Comparison of ENCODE assay signal across 11 cellular contexts in the genomic region with DNA sequence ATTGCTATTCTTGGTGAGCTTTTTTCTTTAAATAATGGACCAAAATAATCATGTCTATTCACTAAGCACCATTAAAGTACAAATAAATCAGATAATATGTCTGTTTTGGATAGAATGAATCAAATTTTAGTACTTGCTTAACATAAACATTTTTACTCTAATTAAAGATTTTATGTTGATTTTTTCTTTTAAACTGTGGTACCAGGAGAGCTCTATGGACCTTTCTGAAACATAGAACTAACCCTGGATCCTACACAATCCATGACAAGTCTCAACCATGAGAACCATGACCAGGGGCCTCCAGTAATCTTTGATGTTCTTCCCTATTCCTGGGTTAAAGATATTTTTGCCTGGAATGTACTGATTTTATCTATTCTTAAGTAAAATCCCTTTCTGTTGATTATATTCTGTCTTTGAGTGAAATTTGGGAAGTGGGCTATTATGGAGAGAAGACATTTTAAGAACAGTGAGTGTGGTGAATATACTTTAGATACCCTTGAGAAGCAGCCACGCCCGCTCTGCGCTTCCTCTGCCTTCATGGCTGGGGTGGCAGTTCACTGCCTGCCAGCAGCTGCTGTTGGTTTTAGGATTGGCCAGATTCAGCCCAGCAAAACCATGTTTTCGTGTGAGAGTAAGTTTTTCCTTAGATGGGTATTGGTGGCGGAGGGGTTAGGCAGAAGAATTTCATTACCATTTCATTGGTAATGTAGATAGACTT. TPM values are rescaled to one million over a fixed set of nuclear protein-coding genes. Genes with fewer than 3 reads are reported as not detected.
"Had no signal": no experiment of that assay in that cellular context is flagged by ENCODE, and none has a peak within 500 bp of the region (broad histone marks: within the 10 kb centered on the region; RNA-seq: fewer than 3 reads in every experiment).

No MANE protein-coding gene starts in this region.

- H3K4me3 ChIP-seq: cardiac muscle cell, esophagus squamous epithelium, testis had no signal

- H3K27ac ChIP-seq: cardiac muscle cell, esophagus squamous epithelium, testis had no signal

- H3K27me3 ChIP-seq: cardiac muscle cell, esophagus squamous epithelium, testis had no signal

- DNase-seq: activated naive CD8-positive, alpha-beta T cell treated with anti-CD3 and anti-CD28 coated beads, Interleukin-2, amount 10 ng/mL, durations not matched to agents 7 days and 5 days; esophagus squamous epithelium had no signal

- H3K4me3 Mint-ChIP-seq: activated CD8-positive, alpha-beta memory T cell treated with anti-CD3 and anti-CD28 coated beads, Interleukin-2, amount 10 ng/mL, durations not matched to agents 7 days and 5 days; activated naive CD8-positive, alpha-beta T cell treated with anti-CD3 and anti-CD28 coated beads, Interleukin-2, amount 10 ng/mL, durations not matched to agents 7 days and 5 days; activated T-cell treated with anti-CD3 and anti-CD28 coated beads, Interleukin-2, amount 50 U/mL, for 24 hours; naive thymus-derived CD8-positive, alpha-beta T cell; stimulated activated naive CD8-positive, alpha-beta T cell treated with anti-CD3 and anti-CD28 coated beads, Interleukin-15, Interleukin-2, amounts not matched to agents 100 ng/mL and 50 ng/mL, for 24 hours had no signal

- H3K27me3 Mint-ChIP-seq: activated CD8-positive, alpha-beta memory T cell treated with anti-CD3 and anti-CD28 coated beads, Interleukin-2, amount 10 ng/mL, durations not matched to agents 7 days and 5 days; activated naive CD8-positive, alpha-beta T cell treated with anti-CD3 and anti-CD28 coated beads, Interleukin-2, amount 10 ng/mL, durations not matched to agents 7 days and 5 days; activated T-cell treated with anti-CD3 and anti-CD28 coated beads, Interleukin-2, amount 50 U/mL, for 24 hours; naive thymus-derived CD8-positive, alpha-beta T cell; stimulated activated naive CD8-positive, alpha-beta T cell treated with anti-CD3 and anti-CD28 coated beads, Interleukin-15, Interleukin-2, amounts not matched to agents 100 ng/mL and 50 ng/mL, for 24 hours had no signal

- H3K9me3 Mint-ChIP-seq: activated naive CD8-positive, alpha-beta T cell treated with anti-CD3 and anti-CD28 coated beads, Interleukin-2, amount 10 ng/mL, durations not matched to agents 7 days and 5 days; activated T-cell treated with anti-CD3 and anti-CD28 coated beads, Interleukin-2, amount 50 U/mL, for 24 hours; naive thymus-derived CD8-positive, alpha-beta T cell; stimulated activated naive CD8-positive, alpha-beta T cell treated with anti-CD3 and anti-CD28 coated beads, Interleukin-15, Interleukin-2, amounts not matched to agents 100 ng/mL and 50 ng/mL, for 24 hours had no signal

- H3K9me3 ChIP-seq: esophagus squamous epithelium, testis had no signal

- H3K27ac Mint-ChIP-seq: activated naive CD8-positive, alpha-beta T cell treated with anti-CD3 and anti-CD28 coated beads, Interleukin-2, amount 10 ng/mL, durations not matched to agents 7 days and 5 days; activated T-cell treated with anti-CD3 and anti-CD28 coated beads, Interleukin-2, amount 50 U/mL, for 24 hours; stimulated activated naive CD8-positive, alpha-beta T cell treated with anti-CD3 and anti-CD28 coated beads, Interleukin-15, Interleukin-2, amounts not matched to agents 100 ng/mL and 50 ng/mL, for 24 hours had no signal

- H3K36me3 Mint-ChIP-seq: activated CD8-positive, alpha-beta memory T cell treated with anti-CD3 and anti-CD28 coated beads, Interleukin-2, amount 10 ng/mL, durations not matched to agents 7 days and 5 days; activated naive CD8-positive, alpha-beta T cell treated with anti-CD3 and anti-CD28 coated beads, Interleukin-2, amount 10 ng/mL, durations not matched to agents 7 days and 5 days had no signal

RNA-seq across cellular contexts. Expression of a gene that starts 42.2 kb away (rescaled TPM):
- total RNA-seq: activated naive CD8-positive, alpha-beta T cell treated with anti-CD3 and anti-CD28 coated beads, Interleukin-2, amount 10 ng/mL, durations not matched to agents 7 days and 5 days; aorta; mononuclear cell; naive thymus-derived CD8-positive, alpha-beta T cell; osteocyte had no signal
